In genomic region chr5:131641494-131641893, GRCh38 we compare ENCODE assay signal across 24 cellular contexts.
"Had no signal": no experiment of that assay in that cellular context is flagged by ENCODE, and none has a peak within 500 bp of the region (broad histone marks: within the 10 kb centered on the region; RNA-seq: fewer than 3 reads in every experiment).

No MANE protein-coding gene starts in this region.

- ATAC-seq: left cardiac atrium; lower lobe of right lung; psoas muscle; sciatic nerve; stimulated activated memory B cell treated with anti-CD40 and anti-IgM and Interleukin-4, amounts not matched to agents 10 μg/mL and 1 μg/mL and 100 μg/mL, for 72 hours had no signal

- DNase-seq: dorsolateral prefrontal cortex; effector CD8-positive, alpha-beta T cell; foreskin melanocyte; head of caudate nucleus; kidney; left cardiac atrium; left ventricle myocardium inferior; lower lobe of right lung; psoas muscle; retina; spleen; stimulated activated CD4-positive, alpha-beta T cell treated with anti-CD3 and anti-CD28 coated beads, Interleukin-15, amount 100 ng/mL, for 24 hours; stimulated activated CD4-positive, alpha-beta T cell treated with anti-CD3 and anti-CD28 coated beads, Interleukin-1b, Interleukin-23, amount 100 ng/mL, for 48 hours; stimulated activated CD4-positive, alpha-beta T cell treated with anti-CD3 and anti-CD28 coated beads, Interleukin-4, amount 100 ng/mL, for 24 hours; tibial artery; upper lobe of left lung; uterus had no signal

- H2AFZ ChIP-seq: hepatocyte had no signal

- H3K27me3 Mint-ChIP-seq: memory B cell; stimulated activated memory B cell treated with anti-CD40 and anti-IgM and Interleukin-4, amounts not matched to agents 10 μg/mL and 1 μg/mL and 100 μg/mL, for 72 hours; stimulated activated naive CD8-positive, alpha-beta T cell treated with anti-CD3 and anti-CD28 coated beads, Interleukin-15, Interleukin-2, amounts not matched to agents 100 ng/mL and 50 ng/mL, for 24 hours had no signal

- H3K27ac ChIP-seq: hepatocyte, left ventricle myocardium inferior, lower lobe of right lung, psoas muscle, tibial artery, uterus had no signal

- H3K36me3 ChIP-seq: uterus had no signal

- H3K9me3 ChIP-seq: left ventricle myocardium inferior, lower lobe of right lung, psoas muscle, spleen, tibial artery, upper lobe of left lung, uterus had no signal

- H3K4me2 ChIP-seq: hepatocyte had no signal

- H3K4me1 ChIP-seq: uterus had no signal

- H3K79me2 ChIP-seq: hepatocyte had no signal

- H3K4me3 ChIP-seq: dorsolateral prefrontal cortex, hepatocyte, left ventricle myocardium inferior, lower lobe of right lung, psoas muscle, spleen, tibial artery, upper lobe of left lung, uterus had no signal

- H3K9me3 Mint-ChIP-seq: memory B cell; mesothelial cell of epicardium; nephron; stimulated activated memory B cell treated with anti-CD40 and anti-IgM and Interleukin-4, amounts not matched to agents 10 μg/mL and 1 μg/mL and 100 μg/mL, for 72 hours; stimulated activated naive CD8-positive, alpha-beta T cell treated with anti-CD3 and anti-CD28 coated beads, Interleukin-15, Interleukin-2, amounts not matched to agents 100 ng/mL and 50 ng/mL, for 24 hours had no signal

- FAIRE-seq: kidney had no signal

- H3K27ac Mint-ChIP-seq: memory B cell; mesothelial cell of epicardium; nephron; stimulated activated memory B cell treated with anti-CD40 and anti-IgM and Interleukin-4, amounts not matched to agents 10 μg/mL and 1 μg/mL and 100 μg/mL, for 72 hours; stimulated activated naive CD8-positive, alpha-beta T cell treated with anti-CD3 and anti-CD28 coated beads, Interleukin-15, Interleukin-2, amounts not matched to agents 100 ng/mL and 50 ng/mL, for 24 hours had no signal

- H3K4me3 Mint-ChIP-seq: memory B cell; mesothelial cell of epicardium; nephron; stimulated activated memory B cell treated with anti-CD40 and anti-IgM and Interleukin-4, amounts not matched to agents 10 μg/mL and 1 μg/mL and 100 μg/mL, for 72 hours; stimulated activated naive CD8-positive, alpha-beta T cell treated with anti-CD3 and anti-CD28 coated beads, Interleukin-15, Interleukin-2, amounts not matched to agents 100 ng/mL and 50 ng/mL, for 24 hours had no signal

- H3K27me3 ChIP-seq: dorsolateral prefrontal cortex, hepatocyte, spleen, tibial artery, upper lobe of left lung, uterus had no signal
